ENCODE assay signal across 17 cellular contexts in genomic region chr4:173590697-173591096, GRCh38.
DNase-seq lines count a peak whose midpoint lies in the region; ATAC-seq and TF ChIP-seq lines count a peak whose summit lies in the region.
"Had no signal": no experiment of that assay in that cellular context is flagged by ENCODE, and none has a peak within 500 bp of the region (broad histone marks: within the 10 kb centered on the region; RNA-seq: fewer than 3 reads in every experiment).

No MANE protein-coding gene starts in this region.

- H3K27me3 ChIP-seq in heart right ventricle (no peaks in the 10 kb centered on the region), right cardiac atrium (ENCODE audit: control insufficient read depth, insufficient read depth) (no peaks in the 10 kb centered on the region)
- H3K27me3 ChIP-seq: BE2C had no signal

- intact Hi-C loops in heart right ventricle (cut with DNase I) (no loop called here), right cardiac atrium (cut with DNase I) (no loop called here)

- H3K4me3 ChIP-seq in HEK293 (ENCODE audit: low read depth, low read length) (no peak overlapping the region), heart right ventricle (no peak overlapping the region), right cardiac atrium (ENCODE audit: low read length) (no peak overlapping the region)

- H3K36me3 ChIP-seq in HEK293 (ENCODE audit: control insufficient read depth in 2 of 2, insufficient read depth in 1 of 2, low read length in 2 of 2) (no peaks in the 10 kb centered on the region), heart right ventricle (no peaks in the 10 kb centered on the region)

- peak in 7 of 8 donors; percentile 65 to 81 (median 72) for ATAC-seq in heart right ventricle
- peak; percentile 61 to 62 for ATAC-seq in right cardiac atrium
- no peak for ATAC-seq in GM18861 (IDR thresholded peaks at IDR 0.05; ENCODE audit: unreplicated experiment)

- no peaks in the 10 kb centered on the region for H3K4me1 ChIP-seq in HEK293 (ENCODE audit: control insufficient read depth, insufficient read depth, low read length)
- peaks cover 0 to 32% (median 0%) of the 10 kb centered on the region in 9 donors for H3K4me1 ChIP-seq in heart right ventricle
- H3K4me1 ChIP-seq in right cardiac atrium (ENCODE audit: control insufficient read depth, insufficient read depth, low read length) = peaks cover 2% of the 10 kb centered on the region
- H3K4me1 ChIP-seq: BE2C had no signal

- POLR2A ChIA-PET in HEK293 (lab: Yijun Ruan, JAX) = no interaction called here

- DNase-seq in COR-L47 (lab: John Stamatoyannopoulos, UW) (peak; percentile 17), heart right ventricle (peak in 1 of 2 donors; percentile 40), right cardiac atrium (no peak), NCI-H2171 treated with DMSO at 0.1 percent for 48 hours (lab: John Stamatoyannopoulos, UW) (no peak), NCI-H2227 (lab: John Stamatoyannopoulos, UW; ENCODE audit: unreplicated experiment) (no peak), OCI-M1 (lab: John Stamatoyannopoulos, UW) (no peak)
- DNase-seq: ACHN; BE2C; C1 segment of cervical spinal cord; CD4-positive, CD25-positive, alpha-beta regulatory T cell; DMS153; DMS79 treated with DMSO at 0.1 percent for 48 hours; GF-D8; H9 had no signal

- TF ChIP-seq CTCF in HEK293 (tag by site-specific recombination; IDR thresholded peaks at IDR 0.05) = no peak
- no peak for TF ChIP-seq CTCF in heart right ventricle (IDR thresholded peaks at IDR 0.05)

- H3K27ac ChIP-seq in HEK293 (ENCODE audit: extremely low read depth, low read depth, low read length) (no peak overlapping the region), heart right ventricle (peak overlapping the region in 3 of 10 donors; percentile 22 to 40 (median 30)), right cardiac atrium (ENCODE audit: low read length) (peak overlapping the region; percentile 26)
- H3K27ac ChIP-seq: HL-60 had no signal

- 49 to 50% methylated on average over 4 of the region's 4 CpGs for WGBS in heart right ventricle, 2 donors
- 54% methylated on average over 4 of the region's 4 CpGs for WGBS in right cardiac atrium

- CTCF ChIA-PET in HEK293 (lab: Yijun Ruan, JAX) = no interaction called here

- H3K9me3 ChIP-seq in HEK293 (ENCODE audit: control insufficient read depth, insufficient read depth, low read depth, low read length) (no peaks in the 10 kb centered on the region), heart right ventricle (no peaks in the 10 kb centered on the region), right cardiac atrium (ENCODE audit: control insufficient read depth, low read length) (no peaks in the 10 kb centered on the region)
- H3K9me3 ChIP-seq: BE2C had no signal

TF ChIP-seq in HEK293, 187 proteins besides CTCF, POLR2A, EP300 and RAD21:
- TF ChIP-seq ZNF692 (tag by site-specific recombination; IDR thresholded peaks at IDR 0.05) = peak; percentile 95
- TF ChIP-seq ZNF214 (tag by site-specific recombination; IDR thresholded peaks at IDR 0.05; ENCODE audit: borderline replicate concordance) = no peak
- no peak for TF ChIP-seq ZNF266 (tag by site-specific recombination; IDR thresholded peaks at IDR 0.05; ENCODE audit: low read depth)
- no peak for TF ChIP-seq ZNF16 (tag by site-specific recombination; IDR thresholded peaks at IDR 0.05; ENCODE audit: low read depth)
- TF ChIP-seq SP2 (tag by site-specific recombination; IDR thresholded peaks at IDR 0.05) = no peak
- TF ChIP-seq ZNF629 (tag by site-specific recombination; IDR thresholded peaks at IDR 0.05) = peak; percentile 42; the same call in 1 of the 2 replicates
- TF ChIP-seq ZFP69B (tag by site-specific recombination; IDR thresholded peaks at IDR 0.05) = peak; percentile 87
- 0 out of 2 replicates have a peak, but pooled peaks have one; percentile 18 for TF ChIP-seq PRDM10 (tag by site-specific recombination; IDR thresholded peaks at IDR 0.05)
- TF ChIP-seq, protein P1, sequence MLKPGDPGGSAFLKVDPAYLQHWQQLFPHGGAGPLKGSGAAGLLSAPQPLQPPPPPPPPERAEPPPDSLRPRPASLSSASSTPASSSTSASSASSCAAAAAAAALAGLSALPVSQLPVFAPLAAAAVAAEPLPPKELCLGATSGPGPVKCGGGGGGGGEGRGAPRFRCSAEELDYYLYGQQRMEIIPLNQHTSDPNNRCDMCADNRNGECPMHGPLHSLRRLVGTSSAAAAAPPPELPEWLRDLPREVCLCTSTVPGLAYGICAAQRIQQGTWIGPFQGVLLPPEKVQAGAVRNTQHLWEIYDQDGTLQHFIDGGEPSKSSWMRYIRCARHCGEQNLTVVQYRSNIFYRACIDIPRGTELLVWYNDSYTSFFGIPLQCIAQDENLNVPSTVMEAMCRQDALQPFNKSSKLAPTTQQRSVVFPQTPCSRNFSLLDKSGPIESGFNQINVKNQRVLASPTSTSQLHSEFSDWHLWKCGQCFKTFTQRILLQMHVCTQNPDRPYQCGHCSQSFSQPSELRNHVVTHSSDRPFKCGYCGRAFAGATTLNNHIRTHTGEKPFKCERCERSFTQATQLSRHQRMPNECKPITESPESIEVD (tag by site-specific recombination; IDR thresholded peaks at IDR 0.05) = peak; percentile 42; the same call in 1 of the 2 replicates
- TF ChIP-seq ZFHX2 (tag by site-specific recombination; conservative IDR thresholded peaks at IDR 0.05) = no peak
- TF ChIP-seq YY2 (tag by site-specific recombination; IDR thresholded peaks at IDR 0.05) = no peak
- 0 out of 2 replicates have a peak, but pooled peaks have one; percentile 17 for TF ChIP-seq ZBTB21 (tag by site-specific recombination; IDR thresholded peaks at IDR 0.05)
- TF ChIP-seq ZNF645 (tag by site-specific recombination; IDR thresholded peaks at IDR 0.05) = no peak
- TF ChIP-seq GLIS1 (tag by site-specific recombination; IDR thresholded peaks at IDR 0.05) = peak; percentile 83
- no peak for TF ChIP-seq ZNF350 (tag by site-specific recombination; IDR thresholded peaks at IDR 0.05)
- TF ChIP-seq ZNF19 (tag by site-specific recombination; IDR thresholded peaks at IDR 0.05; ENCODE audit: low read depth) = no peak
